8 cellular contexts compared by ENCODE assay signal in the genomic region with DNA sequence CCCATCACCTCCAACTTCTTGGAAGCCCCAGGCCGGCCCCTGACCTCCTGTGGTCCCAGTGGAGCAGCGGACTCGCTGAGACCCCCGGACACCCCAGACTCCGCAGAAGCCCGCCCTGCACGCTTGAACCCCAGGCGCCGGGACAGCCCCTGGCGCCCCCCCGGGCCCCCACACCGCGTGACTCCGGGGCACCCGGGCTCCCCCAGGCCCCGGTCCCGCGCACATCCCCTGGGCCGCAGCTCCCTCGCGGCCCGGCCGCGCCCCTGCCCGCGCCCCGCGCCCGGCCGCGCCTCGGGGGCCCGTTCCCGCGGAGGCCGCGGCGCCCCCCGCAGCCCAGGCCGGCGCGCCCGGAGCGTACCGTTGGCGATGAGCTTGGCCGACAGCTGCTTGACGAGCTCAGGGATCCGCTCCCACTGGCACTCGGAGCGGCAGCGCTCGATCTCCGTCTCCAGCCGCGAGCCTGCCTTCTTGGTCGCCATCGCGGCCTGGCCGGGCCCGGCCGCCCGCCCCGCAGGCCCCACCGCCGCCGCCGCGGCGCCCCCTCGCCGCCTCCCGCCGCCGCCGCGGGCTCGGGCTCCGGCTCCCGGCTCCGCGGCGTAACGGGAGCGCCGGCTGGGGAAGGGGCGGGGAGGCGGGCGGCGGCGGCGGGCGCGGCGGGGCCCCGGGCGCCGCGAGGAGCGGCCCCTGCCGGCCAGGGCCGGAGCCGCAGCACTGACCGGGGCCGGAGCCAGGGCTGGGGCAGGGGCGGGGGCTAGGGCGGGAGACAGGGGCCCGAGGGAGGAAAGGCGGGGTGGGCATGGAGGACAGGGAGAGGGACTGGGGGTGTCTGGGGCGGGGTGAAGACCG. TPM values are rescaled to one million over a fixed set of nuclear protein-coding genes. Genes with fewer than 3 reads are reported as not detected.
DNase-seq lines count a peak whose midpoint lies in the region; ATAC-seq and TF ChIP-seq lines count a peak whose summit lies in the region.

A gene with protein sequence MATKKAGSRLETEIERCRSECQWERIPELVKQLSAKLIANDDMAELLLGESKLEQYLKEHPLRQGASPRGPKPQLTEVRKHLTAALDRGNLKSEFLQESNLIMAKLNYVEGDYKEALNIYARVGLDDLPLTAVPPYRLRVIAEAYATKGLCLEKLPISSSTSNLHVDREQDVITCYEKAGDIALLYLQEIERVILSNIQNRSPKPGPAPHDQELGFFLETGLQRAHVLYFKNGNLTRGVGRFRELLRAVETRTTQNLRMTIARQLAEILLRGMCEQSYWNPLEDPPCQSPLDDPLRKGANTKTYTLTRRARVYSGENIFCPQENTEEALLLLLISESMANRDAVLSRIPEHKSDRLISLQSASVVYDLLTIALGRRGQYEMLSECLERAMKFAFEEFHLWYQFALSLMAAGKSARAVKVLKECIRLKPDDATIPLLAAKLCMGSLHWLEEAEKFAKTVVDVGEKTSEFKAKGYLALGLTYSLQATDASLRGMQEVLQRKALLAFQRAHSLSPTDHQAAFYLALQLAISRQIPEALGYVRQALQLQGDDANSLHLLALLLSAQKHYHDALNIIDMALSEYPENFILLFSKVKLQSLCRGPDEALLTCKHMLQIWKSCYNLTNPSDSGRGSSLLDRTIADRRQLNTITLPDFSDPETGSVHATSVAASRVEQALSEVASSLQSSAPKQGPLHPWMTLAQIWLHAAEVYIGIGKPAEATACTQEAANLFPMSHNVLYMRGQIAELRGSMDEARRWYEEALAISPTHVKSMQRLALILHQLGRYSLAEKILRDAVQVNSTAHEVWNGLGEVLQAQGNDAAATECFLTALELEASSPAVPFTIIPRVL (minus strand): TSS at position 614 of the 846 bp plus-strand sequence. CDS start 135 bp downstream, at position 479.

- peaks cover 6 to 18% of the 10 kb centered on the region in 2 donors for H3K4me1 Mint-ChIP-seq in natural killer cell

- peak; percentile 18 for ATAC-seq in GM19468 (IDR thresholded peaks at IDR 0.05; ENCODE audit: extremely low read depth, unreplicated experiment)
- peak; percentile 67 to 78 (median 70) for ATAC-seq in natural killer cell
- ATAC-seq in aorta (ENCODE audit: low FRiP score): peak; percentile 82

- peak; percentile 92 for DNase-seq in D341Med (ENCODE audit: low spot score)
- DNase-seq in LoVo (ENCODE audit: low spot score): peak; percentile 44
- peak; percentile 57 for DNase-seq in activated T-cell treated with anti-CD3 and anti-CD28 coated beads, Interleukin-2, amount 50 U/mL, for 1 hour
- DNase-seq in fibroblast of pulmonary artery (ENCODE audit: low read depth): peak; percentile 44
- no peak for DNase-seq in natural killer cell
- peak in 1 of 2 donors; percentile 86 for DNase-seq in aorta
- DNase-seq in effector memory CD4-positive, alpha-beta T cell: no peak

- peak within 1 kb of the TSS; percentile 84 for H3K4me3 ChIP-seq in fibroblast of pulmonary artery (replicated peaks; ENCODE audit: low read depth, low read length)
- peak within 1 kb of the TSS; percentile 91 to 97 for H3K4me3 ChIP-seq in aorta (ENCODE audit: low read length in 2 of 2)
- H3K4me3 ChIP-seq in effector memory CD4-positive, alpha-beta T cell (ENCODE audit: insufficient read depth, low read depth, low read length, poor library complexity, severe bottlenecking): no peak within 1 kb of the TSS

- 1% methylated on average over 30 to 111 of the region's 111 CpGs for WGBS in aorta, 2 donors

- H3K9me3 Mint-ChIP-seq in natural killer cell: no peaks in the 10 kb centered on the region

- H3K27ac Mint-ChIP-seq in natural killer cell: peak within 1 kb of the TSS in 1 of 2 donors; percentile 48

- no peaks in the 10 kb centered on the region for H3K36me3 ChIP-seq in aorta (ENCODE audit: control insufficient read depth in 1 of 2, insufficient read depth in 2 of 2, low read length in 1 of 2)
- H3K36me3 ChIP-seq in effector memory CD4-positive, alpha-beta T cell (ENCODE audit: control insufficient read depth, insufficient read depth, low read length): no peaks in the 10 kb centered on the region

- H3K4me3 Mint-ChIP-seq in natural killer cell: peak within 1 kb of the TSS; percentile 78

- no peak within 1 kb of the TSS for H3K27ac ChIP-seq in aorta (ENCODE audit: low read depth in 1 of 2, low read length in 2 of 2)
- no peak within 1 kb of the TSS for H3K27ac ChIP-seq in effector memory CD4-positive, alpha-beta T cell (ENCODE audit: insufficient read depth, low read length, poor library complexity, severe bottlenecking)

- intact Hi-C loops in natural killer cell (cut with micrococcal nuclease): no loop called here
- intact Hi-C loops in aorta (cut with DNase I): loop anchor here in 1 of 2 donors (5.0 kb wide), 1 partner anchor 59 kb away; no protein-coding TSS in a partner anchor

- no peaks in the 10 kb centered on the region for H3K9me3 ChIP-seq in aorta (ENCODE audit: control insufficient read depth, low read length)
- H3K9me3 ChIP-seq in effector memory CD4-positive, alpha-beta T cell (ENCODE audit: control insufficient read depth, low read length): no peaks in the 10 kb centered on the region

- no peak for TF ChIP-seq CTCF in fibroblast of pulmonary artery (IDR thresholded peaks at IDR 0.05; ENCODE audit: low read length, missing control alignments)
- no peak for TF ChIP-seq CTCF in natural killer cell (IDR thresholded peaks at IDR 0.05)

- no peaks in the 10 kb centered on the region for H3K4me1 ChIP-seq in aorta (ENCODE audit: control insufficient read depth in 1 of 2, insufficient read depth in 2 of 2, low read length in 2 of 2)
- H3K4me1 ChIP-seq in effector memory CD4-positive, alpha-beta T cell (ENCODE audit: control insufficient read depth, insufficient read depth, low read length, poor library complexity, severe bottlenecking): peaks cover 1% of the 10 kb centered on the region

- no peaks in the 10 kb centered on the region for H3K27me3 ChIP-seq in aorta (ENCODE audit: control insufficient read depth in 1 of 2, insufficient read depth in 2 of 2, low read length in 1 of 2)
- no peaks in the 10 kb centered on the region for H3K27me3 ChIP-seq in effector memory CD4-positive, alpha-beta T cell (replicated peaks; ENCODE audit: control insufficient read depth, insufficient read depth, low read length, poor library complexity, severe bottlenecking)

- H3K36me3 Mint-ChIP-seq in natural killer cell: no peaks in the 10 kb centered on the region

- H3K27me3 Mint-ChIP-seq in natural killer cell (ENCODE audit: low read depth in 2 of 2): peaks cover 6 to 12% of the 10 kb centered on the region in 2 donors

RNA-seq across cellular contexts. Expression of the gene that starts here (rescaled TPM):
- 10 to 100 TPM in 1 of 3 donors, 1 to 10 TPM in 2; 1.7 to 17.2 (median 5.9) TPM for total RNA-seq in natural killer cell
- total RNA-seq in aorta: 10 to 100 TPM; 52.0 to 57.4 TPM
- polyA plus RNA-seq in aorta: 10 to 100 TPM; 17.9 to 28.2 TPM

Comparison
In these comparisons a context has a peak if more than half of its experiments do, and no peak if none do; other contexts are left out.
1. DNase-seq: peak in D341Med (single experiment), LoVo (single experiment), activated T-cell treated with anti-CD3 and anti-CD28 coated beads, Interleukin-2, amount 50 U/mL, for 1 hour (single experiment) and fibroblast of pulmonary artery (single experiment); none in natural killer cell (single experiment) and effector memory CD4-positive, alpha-beta T cell (0 of 3).
2. ATAC-seq: peak in every context shown above with its lines; median percentile 82 in aorta; 70 in natural killer cell; 18 in GM19468.